Comparison of ENCODE assay signal across 28 cellular contexts in genomic region chr2:166393008-166393407, GRCh38. TPM values are rescaled to one million over a fixed set of nuclear protein-coding genes. Genes with fewer than 3 reads are reported as not detected.
"Had no signal": no experiment of that assay in that cellular context is flagged by ENCODE, and none has a peak within 500 bp of the region (broad histone marks: within the 10 kb centered on the region; RNA-seq: fewer than 3 reads in every experiment).

No MANE protein-coding gene starts in this region.

- H3K27me3 ChIP-seq: body of pancreas had no signal

- H3K36me3 ChIP-seq: adrenal gland had no signal

- H3K27ac ChIP-seq: adrenal gland, body of pancreas, epithelial cell of prostate had no signal

- DNase-seq: activated CD4-positive, alpha-beta memory T cell treated with anti-CD3 and anti-CD28 coated beads for 36 hours; activated CD4-positive, alpha-beta T cell treated with anti-CD3 and anti-CD28 coated beads for 36 hours; activated CD4-positive, alpha-beta T cell treated with anti-CD3 and anti-CD28 coated beads, Interleukin-2, amount 10 ng/mL, durations not matched to agents 24 days and 14 days; activated CD4-positive, CD25-positive, alpha-beta regulatory T cell; activated CD4-positive, CD25-positive, alpha-beta regulatory T cell treated with anti-CD3 and anti-CD28 coated beads, Interleukin-2, amount 50 U/mL, for 72 hours; activated CD8-positive, alpha-beta memory T cell treated with anti-CD3 and anti-CD28 coated beads, Interleukin-2, amount 10 ng/mL, durations not matched to agents 7 days and 5 days; activated CD8-positive, alpha-beta memory T cell treated with anti-CD3 and anti-CD28 coated beads, Interleukin-2, amount 50 U/mL, for 4 hours; activated CD8-positive, alpha-beta T cell treated with anti-CD3 and anti-CD28 coated beads, Interleukin-2, amount 10 ng/mL, durations not matched to agents 7 days and 5 days; activated effector memory CD4-positive, alpha-beta T cell treated with anti-CD3 and anti-CD28 coated beads, Interleukin-2, amount 50 U/mL, for 16 hours; activated naive CD4-positive, alpha-beta T cell treated with anti-CD3 and anti-CD28 coated beads for 36 hours; activated naive CD8-positive, alpha-beta T cell treated with anti-CD3 and anti-CD28 coated beads for 36 hours; activated naive CD8-positive, alpha-beta T cell treated with anti-CD3 and anti-CD28 coated beads, Interleukin-2, amount 50 U/mL, for 24 hours; activated T-cell treated with anti-CD3 and anti-CD28 coated beads, Interleukin-2, amount 50 U/mL, for 1 hour; activated T-cell treated with anti-CD3 and anti-CD28 coated beads, Interleukin-2, amount 50 U/mL, for 48 hours; adrenal gland; amygdala; aorta; body of pancreas; caudate nucleus; effector CD8-positive, alpha-beta T cell; foreskin fibroblast; head of caudate nucleus; T-helper 2 cell had no signal

- H3K4me3 ChIP-seq: adrenal gland, body of pancreas had no signal

- H3K9me3 ChIP-seq: adrenal gland, body of pancreas had no signal

- H3K4me1 ChIP-seq: adrenal gland, body of pancreas had no signal

- FAIRE-seq: endometrium, endothelial cell of umbilical vein had no signal

- ATAC-seq: activated CD4-positive, alpha-beta T cell treated with anti-CD3 and anti-CD28 coated beads for 36 hours; activated CD8-positive, alpha-beta memory T cell treated with anti-CD3 and anti-CD28 coated beads, Interleukin-2, amount 10 ng/mL, durations not matched to agents 7 days and 5 days; activated CD8-positive, alpha-beta T cell treated with anti-CD3 and anti-CD28 coated beads, Interleukin-2, amount 10 ng/mL, durations not matched to agents 7 days and 5 days; activated naive CD8-positive, alpha-beta T cell treated with anti-CD3 and anti-CD28 coated beads, Interleukin-2, amount 50 U/mL, for 24 hours; body of pancreas had no signal

RNA-seq across cellular contexts. Expression of gene SCN9A, which starts 17.3 kb away (rescaled TPM):
- total RNA-seq: activated CD4-positive, alpha-beta memory T cell treated with anti-CD3 and anti-CD28 coated beads for 36 hours; activated CD4-positive, alpha-beta T cell treated with anti-CD3 and anti-CD28 coated beads, Interleukin-2, amount 10 ng/mL, durations not matched to agents 24 days and 14 days; activated CD8-positive, alpha-beta memory T cell treated with anti-CD3 and anti-CD28 coated beads for 36 hours; activated CD8-positive, alpha-beta memory T cell treated with anti-CD3 and anti-CD28 coated beads, Interleukin-2, amount 10 ng/mL, durations not matched to agents 7 days and 5 days; activated naive CD4-positive, alpha-beta T cell treated with anti-CD3 and anti-CD28 coated beads for 36 hours; activated naive CD8-positive, alpha-beta T cell treated with anti-CD3 and anti-CD28 coated beads for 36 hours; activated T-helper 2 cell treated with anti-CD3 and anti-CD28 coated beads, Interferon-gamma antibody, Interleukin-2, Interleukin-4, amounts not matched to agents 10 μg/mL and 5 μg/mL and 100 μg/mL, durations not matched to agents 14 hours and 24 hours and 36 hours had no signal
